29 cellular contexts compared by ENCODE assay signal in the genomic region with DNA sequence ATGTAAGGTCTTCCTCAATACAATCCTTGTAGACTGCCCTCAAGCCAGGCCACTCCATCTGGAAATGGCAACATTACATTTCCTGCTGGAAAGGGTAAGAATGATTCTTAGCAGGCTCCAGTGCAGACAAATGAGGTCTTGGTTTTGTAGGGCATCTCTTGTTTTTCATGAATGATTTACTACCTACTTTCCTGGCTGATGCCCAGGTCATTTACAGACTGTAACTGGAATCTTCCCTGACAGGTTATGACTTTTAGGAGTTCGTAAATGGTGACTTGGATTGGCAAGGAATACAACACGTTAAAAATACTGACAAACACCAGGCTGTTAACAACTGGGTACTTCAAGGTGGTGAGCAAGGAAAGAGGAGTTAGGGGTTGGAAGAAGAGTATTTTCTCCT.
"Had no signal": no experiment of that assay in that cellular context is flagged by ENCODE, and none has a peak within 500 bp of the region (broad histone marks: within the 10 kb centered on the region; RNA-seq: fewer than 3 reads in every experiment).

No MANE protein-coding gene starts in this region.

- H3K9me3 Mint-ChIP-seq: activated CD8-positive, alpha-beta T cell treated with anti-CD3 and anti-CD28 coated beads for 36 hours; activated naive CD4-positive, alpha-beta T cell treated with anti-CD3 and anti-CD28 coated beads, Interleukin-2, amount 50 U/mL, for 24 hours; activated T-helper 2 cell treated with anti-CD3 and anti-CD28 coated beads, Interferon-gamma antibody, Interleukin-2, Interleukin-4, amounts not matched to agents 10 μg/mL and 5 μg/mL and 100 μg/mL, durations not matched to agents 14 hours and 24 hours and 36 hours; central memory CD8-positive, alpha-beta T cell; dendritic cell treated with granulocyte-macrophage colony-stimulating factor and Interleukin-4, amounts not matched to agents 40 ng/mL and 50 ng/mL, for 4 days; endodermal cell; nephron; stimulated activated memory B cell treated with anti-CD40 and anti-IgM and Interleukin-4, amounts not matched to agents 10 μg/mL and 1 μg/mL and 100 μg/mL, for 72 hours; stimulated activated naive CD8-positive, alpha-beta T cell treated with anti-CD3 and anti-CD28 coated beads, Interleukin-15, amount 100 ng/mL, for 72 hours; T-helper 1 cell treated with Interleukin-12 subunit alpha and Interleukin-12 subunit beta and Interleukin-4 antibody, amounts not matched to agents 30 μg/mL and 1 μg/mL, for 36 hours; WTC11 had no signal

- H3K27me3 ChIP-seq: ovary, right atrium auricular region, thyroid gland, upper lobe of right lung had no signal

- DNase-seq: activated CD4-positive, alpha-beta T cell treated with anti-CD3 and anti-CD28 coated beads, Interleukin-2, amount 50 U/mL, for 1 hour; activated CD8-positive, alpha-beta T cell treated with anti-CD3 and anti-CD28 coated beads for 36 hours; activated T-cell treated with anti-CD3 and anti-CD28 coated beads, Interleukin-2, amount 50 U/mL, for 48 hours; endodermal cell; esophagus squamous epithelium; foreskin melanocyte; left cardiac atrium; mammary epithelial cell; ovary; stimulated activated CD4-positive, alpha-beta T cell treated with anti-CD3 and anti-CD28 coated beads, Interleukin-1b, Interleukin-23, amount 100 ng/mL, for 48 hours; stimulated activated CD4-positive, alpha-beta T cell treated with anti-CD3 and anti-CD28 coated beads, Interleukin-4, amount 100 ng/mL, for 4 hours; stimulated activated CD8-positive, alpha-beta memory T cell treated with anti-CD3 and anti-CD28 coated beads, Interleukin-4, amount 100 ng/mL, for 48 hours; stimulated activated naive CD8-positive, alpha-beta T cell treated with anti-CD3 and anti-CD28 coated beads, Interleukin-15, amount 100 ng/mL, for 72 hours; substantia nigra; T-helper 9 cell; thyroid gland; upper lobe of right lung had no signal

- H3K9me3 ChIP-seq: esophagus squamous epithelium, ovary, prostate gland, right atrium auricular region, thyroid gland, upper lobe of right lung had no signal

- H3K27ac Mint-ChIP-seq: activated CD8-positive, alpha-beta T cell treated with anti-CD3 and anti-CD28 coated beads for 36 hours; activated naive CD4-positive, alpha-beta T cell treated with anti-CD3 and anti-CD28 coated beads, Interleukin-2, amount 50 U/mL, for 24 hours; activated T-helper 2 cell treated with anti-CD3 and anti-CD28 coated beads, Interferon-gamma antibody, Interleukin-2, Interleukin-4, amounts not matched to agents 10 μg/mL and 5 μg/mL and 100 μg/mL, durations not matched to agents 14 hours and 24 hours and 36 hours; dendritic cell treated with granulocyte-macrophage colony-stimulating factor and Interleukin-4, amounts not matched to agents 40 ng/mL and 50 ng/mL, for 4 days; endodermal cell; nephron; stimulated activated memory B cell treated with anti-CD40 and anti-IgM and Interleukin-4, amounts not matched to agents 10 μg/mL and 1 μg/mL and 100 μg/mL, for 72 hours; stimulated activated naive CD8-positive, alpha-beta T cell treated with anti-CD3 and anti-CD28 coated beads, Interleukin-15, amount 100 ng/mL, for 72 hours; T-helper 1 cell treated with Interleukin-12 subunit alpha and Interleukin-12 subunit beta and Interleukin-4 antibody, amounts not matched to agents 30 μg/mL and 1 μg/mL, for 36 hours; WTC11 had no signal

- H3K4me2 ChIP-seq: smooth muscle cell had no signal

- H3K4me1 Mint-ChIP-seq: activated naive CD4-positive, alpha-beta T cell treated with anti-CD3 and anti-CD28 coated beads, Interleukin-2, amount 50 U/mL, for 24 hours; central memory CD8-positive, alpha-beta T cell; nephron; stimulated activated memory B cell treated with anti-CD40 and anti-IgM and Interleukin-4, amounts not matched to agents 10 μg/mL and 1 μg/mL and 100 μg/mL, for 72 hours; stimulated activated naive CD8-positive, alpha-beta T cell treated with anti-CD3 and anti-CD28 coated beads, Interleukin-15, amount 100 ng/mL, for 72 hours had no signal

- H3K4me1 ChIP-seq: prostate gland, right atrium auricular region, thyroid gland, upper lobe of right lung had no signal

- H3K36me3 ChIP-seq: esophagus squamous epithelium, ovary, prostate gland, right atrium auricular region, thyroid gland, upper lobe of right lung had no signal

- H3K36me3 Mint-ChIP-seq: activated naive CD4-positive, alpha-beta T cell treated with anti-CD3 and anti-CD28 coated beads, Interleukin-2, amount 50 U/mL, for 24 hours; stimulated activated memory B cell treated with anti-CD40 and anti-IgM and Interleukin-4, amounts not matched to agents 10 μg/mL and 1 μg/mL and 100 μg/mL, for 72 hours; WTC11 had no signal

- ATAC-seq: activated CD8-positive, alpha-beta T cell treated with anti-CD3 and anti-CD28 coated beads for 36 hours; left cardiac atrium; stimulated activated memory B cell treated with anti-CD40 and anti-IgM and Interleukin-4, amounts not matched to agents 10 μg/mL and 1 μg/mL and 100 μg/mL, for 72 hours; stimulated activated naive CD8-positive, alpha-beta T cell treated with anti-CD3 and anti-CD28 coated beads, Interleukin-15, amount 100 ng/mL, for 72 hours; upper lobe of right lung; WTC11 had no signal

- H3K27ac ChIP-seq: esophagus squamous epithelium, ovary, prostate gland, right atrium auricular region, thyroid gland, upper lobe of right lung had no signal

- H3K4me3 ChIP-seq: esophagus squamous epithelium, ovary, prostate gland, right atrium auricular region, smooth muscle cell, thyroid gland, upper lobe of right lung had no signal

- FAIRE-seq: bronchial epithelial cell had no signal

- H3K4me3 Mint-ChIP-seq: activated CD8-positive, alpha-beta T cell treated with anti-CD3 and anti-CD28 coated beads for 36 hours; activated naive CD4-positive, alpha-beta T cell treated with anti-CD3 and anti-CD28 coated beads, Interleukin-2, amount 50 U/mL, for 24 hours; central memory CD8-positive, alpha-beta T cell; dendritic cell treated with granulocyte-macrophage colony-stimulating factor and Interleukin-4, amounts not matched to agents 40 ng/mL and 50 ng/mL, for 4 days; endodermal cell; nephron; stimulated activated memory B cell treated with anti-CD40 and anti-IgM and Interleukin-4, amounts not matched to agents 10 μg/mL and 1 μg/mL and 100 μg/mL, for 72 hours; stimulated activated naive CD8-positive, alpha-beta T cell treated with anti-CD3 and anti-CD28 coated beads, Interleukin-15, amount 100 ng/mL, for 72 hours; T-helper 1 cell treated with Interleukin-12 subunit alpha and Interleukin-12 subunit beta and Interleukin-4 antibody, amounts not matched to agents 30 μg/mL and 1 μg/mL, for 36 hours; WTC11 had no signal

- H3K27me3 Mint-ChIP-seq: activated CD8-positive, alpha-beta T cell treated with anti-CD3 and anti-CD28 coated beads for 36 hours; dendritic cell treated with granulocyte-macrophage colony-stimulating factor and Interleukin-4, amounts not matched to agents 40 ng/mL and 50 ng/mL, for 4 days; stimulated activated memory B cell treated with anti-CD40 and anti-IgM and Interleukin-4, amounts not matched to agents 10 μg/mL and 1 μg/mL and 100 μg/mL, for 72 hours; stimulated activated naive CD8-positive, alpha-beta T cell treated with anti-CD3 and anti-CD28 coated beads, Interleukin-15, amount 100 ng/mL, for 72 hours had no signal
